Comparison of ENCODE assay signal across 9 cellular contexts in genomic region chr5:66436721-66437120, GRCh38.
DNase-seq lines count a peak whose midpoint lies in the region; ATAC-seq, FAIRE-seq and TF ChIP-seq lines count a peak whose summit lies in the region.
"Had no signal": no experiment of that assay in that cellular context is flagged by ENCODE, and none has a peak within 500 bp of the region (broad histone marks: within the 10 kb centered on the region; RNA-seq: fewer than 3 reads in every experiment).

No MANE protein-coding gene starts in this region.

- no peak overlapping the region for H3K4me3 ChIP-seq in OCI-LY1 (ENCODE audit: low read depth, low read length, poor library complexity, severe bottlenecking)
- H3K4me3 ChIP-seq: SJSA1 had no signal

- no peaks in the 10 kb centered on the region for H3K27me3 ChIP-seq in OCI-LY1 (ENCODE audit: insufficient read depth, low read length)
- H3K27me3 ChIP-seq: SJSA1 had no signal

- TF ChIP-seq CTCF in OCI-LY1 (IDR thresholded peaks at IDR 0.05; ENCODE audit: low read length) = peak; percentile 54

- peaks cover 9% of the 10 kb centered on the region for H3K27me3 Mint-ChIP-seq in activated CD8-positive, alpha-beta memory T cell treated with anti-CD3 and anti-CD28 coated beads, Interleukin-2, amount 10 ng/mL, durations not matched to agents 7 days and 5 days

- no peak overlapping the region for H3K27ac ChIP-seq in OCI-LY1 (ENCODE audit: low read depth, low read length, poor library complexity, severe bottlenecking)
- H3K27ac ChIP-seq: SJSA1 had no signal

- no peak overlapping the region for H3K4me2 ChIP-seq in OCI-LY1 (ENCODE audit: low read length)

- no peaks in the 10 kb centered on the region for H3K9me3 Mint-ChIP-seq in activated CD8-positive, alpha-beta memory T cell treated with anti-CD3 and anti-CD28 coated beads, Interleukin-2, amount 10 ng/mL, durations not matched to agents 7 days and 5 days (ENCODE audit: low read depth)

- no peak overlapping the region for H3K27ac Mint-ChIP-seq in activated CD8-positive, alpha-beta memory T cell treated with anti-CD3 and anti-CD28 coated beads, Interleukin-2, amount 10 ng/mL, durations not matched to agents 7 days and 5 days

- H3K9me3 ChIP-seq in OCI-LY1 (ENCODE audit: low read length) = no peaks in the 10 kb centered on the region
- H3K9me3 ChIP-seq: SJSA1 had no signal

- H4K20me1 ChIP-seq in OCI-LY1 (ENCODE audit: insufficient read depth, low read length) = no peaks in the 10 kb centered on the region

- FAIRE-seq in GM12892 (lab: Jason Lieb, UNC) = peak; percentile 78
- no peak for FAIRE-seq in H54 (lab: Jason Lieb, UNC)

- no peak overlapping the region for H3K9ac ChIP-seq in OCI-LY1 (ENCODE audit: low read length)

- H3K4me1 Mint-ChIP-seq in activated CD8-positive, alpha-beta memory T cell treated with anti-CD3 and anti-CD28 coated beads, Interleukin-2, amount 10 ng/mL, durations not matched to agents 7 days and 5 days = peaks cover 3% of the 10 kb centered on the region

- H3K4me1 ChIP-seq in OCI-LY1 (ENCODE audit: insufficient read depth, low read length, severe bottlenecking) = no peaks in the 10 kb centered on the region
- H3K4me1 ChIP-seq: SJSA1 had no signal

- no peak overlapping the region for H2AFZ ChIP-seq in OCI-LY1 (ENCODE audit: low read length)

- no peaks in the 10 kb centered on the region for H3K36me3 ChIP-seq in OCI-LY1 (ENCODE audit: insufficient read depth, low read length)
- H3K36me3 ChIP-seq: SJSA1 had no signal

- H3F3A ChIP-seq in OCI-LY1 (ENCODE audit: insufficient read depth, low read length) = no peaks in the 10 kb centered on the region

- CTCF ChIA-PET in activated CD8-positive, alpha-beta memory T cell treated with anti-CD3 and anti-CD28 coated beads, Interleukin-2, amount 10 ng/mL, durations not matched to agents 7 days and 5 days (lab: Charles Lee) = interaction anchor here (0.9 kb wide), 1 partner anchor 130 kb away, joined by 3 read pairs; no protein-coding TSS in a partner anchor

- no peak overlapping the region for H3K4me3 Mint-ChIP-seq in activated CD8-positive, alpha-beta memory T cell treated with anti-CD3 and anti-CD28 coated beads, Interleukin-2, amount 10 ng/mL, durations not matched to agents 7 days and 5 days

- DNase-seq in ACHN (peak; percentile 3), GM12892 (ENCODE audit: insufficient read length) (no peak), germinal center (ENCODE audit: low spot score) (peak; percentile 21), H54 (ENCODE audit: insufficient read length, low spot score) (no peak)
- DNase-seq in activated CD8-positive, alpha-beta memory T cell treated with anti-CD3 and anti-CD28 coated beads, Interleukin-2, amount 10 ng/mL, durations not matched to agents 7 days and 5 days = no peak

- H3K79me2 ChIP-seq in OCI-LY1 (ENCODE audit: insufficient read depth, low read length) = no peaks in the 10 kb centered on the region

- H3K9me2 ChIP-seq in OCI-LY1 (ENCODE audit: low read depth, low read length) = no peaks in the 10 kb centered on the region

- H3K36me3 Mint-ChIP-seq in activated CD8-positive, alpha-beta memory T cell treated with anti-CD3 and anti-CD28 coated beads, Interleukin-2, amount 10 ng/mL, durations not matched to agents 7 days and 5 days = no peaks in the 10 kb centered on the region

- TF ChIP-seq POLR2A in GM12892 (IDR thresholded peaks at IDR 0.05; ENCODE audit: low read depth, low read length) = no peak
- no peak for TF ChIP-seq POLR2A in H54 (IDR thresholded peaks at IDR 0.05; ENCODE audit: low read depth, low read length)

- ATAC-seq in GM19397 (IDR thresholded peaks at IDR 0.05; ENCODE audit: unreplicated experiment) (no peak), HG02852 (IDR thresholded peaks at IDR 0.05; ENCODE audit: unreplicated experiment) (no peak)
- ATAC-seq in activated CD8-positive, alpha-beta memory T cell treated with anti-CD3 and anti-CD28 coated beads, Interleukin-2, amount 10 ng/mL, durations not matched to agents 7 days and 5 days = no peak

- in situ Hi-C loops in ACHN (cut with HindIII; ENCODE audit: low pct_ligation_motif_present, low pct_unique_long_range_greater_than_20kb, low sequenced_read_pairs) = no loop called here

Comparison
In these comparisons a context has a peak if more than half of its experiments do, and no peak if none do; other contexts are left out.
1. DNase-seq: peak in ACHN (single experiment) and germinal center (single experiment); none in GM12892 (single experiment), H54 (single experiment) and activated CD8-positive, alpha-beta memory T cell treated with anti-CD3 and anti-CD28 coated beads, Interleukin-2, amount 10 ng/mL, durations not matched to agents 7 days and 5 days (single experiment).